ENCODE assay signal across 30 cellular contexts in genomic region chr1:57401671-57402070, GRCh38. TPM values are rescaled to one million over a fixed set of nuclear protein-coding genes. Genes with fewer than 3 reads are reported as not detected.
"Had no signal": no experiment of that assay in that cellular context is flagged by ENCODE, and none has a peak within 500 bp of the region (broad histone marks: within the 10 kb centered on the region; RNA-seq: fewer than 3 reads in every experiment).

No MANE protein-coding gene starts in this region.

- H3K27ac ChIP-seq: ascending aorta, cardiac muscle cell, Peyer's patch, SJSA1 had no signal

- H3K27me3 ChIP-seq: ascending aorta, cardiac muscle cell, Peyer's patch, SJSA1 had no signal

- DNase-seq: activated CD4-positive, alpha-beta T cell treated with anti-CD3 and anti-CD28 coated beads for 36 hours; activated CD4-positive, alpha-beta T cell treated with anti-CD3 and anti-CD28 coated beads, Interleukin-2, amount 10 ng/mL, durations not matched to agents 7 days and 5 days; activated CD4-positive, alpha-beta T cell treated with anti-CD3 and anti-CD28 coated beads, Interleukin-2, amount 50 U/mL, for 48 hours; activated CD8-positive, alpha-beta T cell treated with anti-CD3 and anti-CD28 coated beads, Interleukin-2, amount 10 ng/mL, durations not matched to agents 7 days and 5 days; activated gamma-delta T cell; activated naive CD4-positive, alpha-beta T cell treated with Interleukin-2 at 50 U/mL for 16 hours; activated naive CD8-positive, alpha-beta T cell treated with anti-CD3 and anti-CD28 coated beads, Interleukin-2, amount 10 ng/mL, durations not matched to agents 7 days and 5 days; activated T-cell treated with anti-CD3 and anti-CD28 coated beads, Interleukin-2, amount 50 U/mL, for 24 hours; amygdala; Karpas-422; NCI-H1105; NCI-H1417 treated with DMSO at 0.1 percent for 48 hours; NCI-H2029; NCI-H345; NCI-H524 treated with DMSO at 0.1 percent for 48 hours; PC-3; Peyer's patch; RPMI8226; SHP77 treated with DMSO at 0.1 percent for 48 hours; SK-N-SH had no signal

- H3K9ac ChIP-seq: SK-N-SH had no signal

- H3K36me3 ChIP-seq: ascending aorta, cardiac muscle cell, Peyer's patch, SJSA1 had no signal

- H3K4me3 Mint-ChIP-seq: activated CD4-positive, alpha-beta T cell treated with anti-CD3 and anti-CD28 coated beads for 36 hours; activated CD4-positive, alpha-beta T cell treated with anti-CD3 and anti-CD28 coated beads, Interleukin-2, amount 10 ng/mL, durations not matched to agents 7 days and 5 days; activated CD8-positive, alpha-beta T cell treated with anti-CD3 and anti-CD28 coated beads, Interleukin-2, amount 10 ng/mL, durations not matched to agents 7 days and 5 days; activated naive CD4-positive, alpha-beta T cell treated with anti-CD3 and anti-CD28 coated beads, Interleukin-2, amount 50 U/mL, for 24 hours; activated naive CD8-positive, alpha-beta T cell treated with anti-CD3 and anti-CD28 coated beads, Interleukin-2, amount 10 ng/mL, durations not matched to agents 7 days and 5 days; activated T-cell treated with anti-CD3 and anti-CD28 coated beads, Interleukin-2, amount 50 U/mL, for 24 hours; central memory CD8-positive, alpha-beta T cell; T-helper 1 cell treated with Interleukin-12 subunit alpha and Interleukin-12 subunit beta and Interleukin-4 antibody, amounts not matched to agents 30 μg/mL and 1 μg/mL, for 36 hours; T-helper 2 cell treated with Interferon-gamma antibody and Interleukin-4, amounts not matched to agents 5 μg/mL and 100 μg/mL, for 36 hours had no signal

- H3K9me3 Mint-ChIP-seq: activated CD4-positive, alpha-beta T cell treated with anti-CD3 and anti-CD28 coated beads, Interleukin-2, amount 10 ng/mL, durations not matched to agents 7 days and 5 days; activated naive CD4-positive, alpha-beta T cell treated with anti-CD3 and anti-CD28 coated beads, Interleukin-2, amount 50 U/mL, for 24 hours; activated naive CD8-positive, alpha-beta T cell treated with anti-CD3 and anti-CD28 coated beads, Interleukin-2, amount 10 ng/mL, durations not matched to agents 7 days and 5 days; activated T-cell treated with anti-CD3 and anti-CD28 coated beads, Interleukin-2, amount 50 U/mL, for 24 hours; activated T-helper 2 cell treated with anti-CD3 and anti-CD28 coated beads, Interferon-gamma antibody, Interleukin-2, Interleukin-4, amounts not matched to agents 10 μg/mL and 5 μg/mL and 100 μg/mL, durations not matched to agents 14 hours and 24 hours and 36 hours; T-helper 1 cell treated with Interleukin-12 subunit alpha and Interleukin-12 subunit beta and Interleukin-4 antibody, amounts not matched to agents 30 μg/mL and 1 μg/mL, for 36 hours; T-helper 2 cell treated with Interferon-gamma antibody and Interleukin-4, amounts not matched to agents 5 μg/mL and 100 μg/mL, for 36 hours had no signal

- ATAC-seq: activated CD4-positive, alpha-beta T cell treated with anti-CD3 and anti-CD28 coated beads for 36 hours; activated CD4-positive, CD25-positive, alpha-beta regulatory T cell treated with anti-CD3 and anti-CD28 coated beads, Interleukin-2, amount 50 U/mL, for 24 hours; activated CD8-positive, alpha-beta T cell treated with anti-CD3 and anti-CD28 coated beads, Interleukin-2, amount 10 ng/mL, durations not matched to agents 7 days and 5 days; PC-3 had no signal

- H3K27me3 Mint-ChIP-seq: activated naive CD4-positive, alpha-beta T cell treated with anti-CD3 and anti-CD28 coated beads, Interleukin-2, amount 50 U/mL, for 24 hours; activated naive CD8-positive, alpha-beta T cell treated with anti-CD3 and anti-CD28 coated beads, Interleukin-2, amount 10 ng/mL, durations not matched to agents 7 days and 5 days had no signal

- H3K27ac Mint-ChIP-seq: activated CD4-positive, alpha-beta T cell treated with anti-CD3 and anti-CD28 coated beads for 36 hours; activated CD4-positive, alpha-beta T cell treated with anti-CD3 and anti-CD28 coated beads, Interleukin-2, amount 10 ng/mL, durations not matched to agents 7 days and 5 days; activated CD8-positive, alpha-beta T cell treated with anti-CD3 and anti-CD28 coated beads, Interleukin-2, amount 10 ng/mL, durations not matched to agents 7 days and 5 days; activated naive CD4-positive, alpha-beta T cell treated with anti-CD3 and anti-CD28 coated beads, Interleukin-2, amount 50 U/mL, for 24 hours; activated naive CD8-positive, alpha-beta T cell treated with anti-CD3 and anti-CD28 coated beads, Interleukin-2, amount 10 ng/mL, durations not matched to agents 7 days and 5 days; activated T-cell treated with anti-CD3 and anti-CD28 coated beads, Interleukin-2, amount 50 U/mL, for 24 hours; activated T-helper 2 cell treated with anti-CD3 and anti-CD28 coated beads, Interferon-gamma antibody, Interleukin-2, Interleukin-4, amounts not matched to agents 10 μg/mL and 5 μg/mL and 100 μg/mL, durations not matched to agents 14 hours and 24 hours and 36 hours; T-helper 1 cell treated with Interleukin-12 subunit alpha and Interleukin-12 subunit beta and Interleukin-4 antibody, amounts not matched to agents 30 μg/mL and 1 μg/mL, for 36 hours; T-helper 2 cell treated with Interferon-gamma antibody and Interleukin-4, amounts not matched to agents 5 μg/mL and 100 μg/mL, for 36 hours had no signal

- H3K4me3 ChIP-seq: ascending aorta, cardiac muscle cell, Peyer's patch, SJSA1 had no signal

- H3K36me3 Mint-ChIP-seq: activated naive CD4-positive, alpha-beta T cell treated with anti-CD3 and anti-CD28 coated beads, Interleukin-2, amount 50 U/mL, for 24 hours; activated naive CD8-positive, alpha-beta T cell treated with anti-CD3 and anti-CD28 coated beads, Interleukin-2, amount 10 ng/mL, durations not matched to agents 7 days and 5 days had no signal

- H3K4me2 ChIP-seq: SK-N-SH had no signal

- H3K4me1 ChIP-seq: ascending aorta, Peyer's patch, SJSA1 had no signal

- H3K4me1 Mint-ChIP-seq: activated CD4-positive, alpha-beta T cell treated with anti-CD3 and anti-CD28 coated beads for 36 hours; activated CD4-positive, alpha-beta T cell treated with anti-CD3 and anti-CD28 coated beads, Interleukin-2, amount 10 ng/mL, durations not matched to agents 7 days and 5 days; activated naive CD4-positive, alpha-beta T cell treated with anti-CD3 and anti-CD28 coated beads, Interleukin-2, amount 50 U/mL, for 24 hours; activated naive CD8-positive, alpha-beta T cell treated with anti-CD3 and anti-CD28 coated beads, Interleukin-2, amount 10 ng/mL, durations not matched to agents 7 days and 5 days; central memory CD8-positive, alpha-beta T cell had no signal

- H3K9me3 ChIP-seq: ascending aorta, Peyer's patch, SJSA1, SK-N-SH had no signal

RNA-seq across cellular contexts. Expression of gene DAB1, which starts 22.2 kb away (rescaled TPM):
- total RNA-seq: activated T-helper 2 cell treated with anti-CD3 and anti-CD28 coated beads, Interferon-gamma antibody, Interleukin-2, Interleukin-4, amounts not matched to agents 10 μg/mL and 5 μg/mL and 100 μg/mL, durations not matched to agents 14 hours and 24 hours and 36 hours; ascending aorta; MCF 10A; PC-3; SJSA1 had no signal
